8 cellular contexts compared by ENCODE assay signal in the genomic region with DNA sequence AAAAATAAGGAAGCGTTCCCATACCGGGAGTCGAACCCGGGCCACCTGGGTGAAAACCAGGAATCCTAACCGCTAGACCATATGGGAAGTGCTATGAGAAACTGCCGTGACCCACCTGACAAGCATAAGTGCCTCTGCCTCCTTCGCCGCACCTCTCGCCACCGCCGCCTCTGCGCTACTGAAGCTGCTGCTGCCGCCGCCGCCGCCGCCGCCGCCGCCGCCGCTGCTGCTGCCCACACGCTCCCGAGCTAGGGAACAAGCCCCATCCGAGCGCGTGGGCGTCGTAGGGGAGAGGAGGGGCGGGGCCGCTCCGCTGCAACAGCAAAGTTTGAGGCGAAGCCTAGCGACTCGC. TPM values are rescaled to one million over a fixed set of nuclear protein-coding genes. Genes with fewer than 3 reads are reported as not detected.
DNase-seq lines count a peak whose midpoint lies in the region; ATAC-seq and TF ChIP-seq lines count a peak whose summit lies in the region.

No MANE protein-coding gene starts in this region.

- peaks cover 59% of the 10 kb centered on the region for H3K4me1 ChIP-seq in DND-41 (ENCODE audit: insufficient read depth, low read length)
- peaks cover 50% of the 10 kb centered on the region for H3K4me1 ChIP-seq in GM23248 (ENCODE audit: insufficient read depth)
- H3K4me1 ChIP-seq in Loucy (ENCODE audit: insufficient read depth, low read length, poor library complexity, severe bottlenecking), result peaks cover 70% of the 10 kb centered on the region
- peaks cover 7% of the 10 kb centered on the region for H3K4me1 ChIP-seq in ovary (ENCODE audit: insufficient read depth)
- H3K4me1 ChIP-seq in tibial artery, result peaks cover 0 to 65% (median 41%) of the 10 kb centered on the region in 4 donors

- TF ChIP-seq CTCF in DND-41 (IDR thresholded peaks at IDR 0.05; ENCODE audit: borderline replicate concordance, extremely low read depth, low read length, poor library complexity, severe bottlenecking) (no peak), Loucy (conservative IDR thresholded peaks at IDR 0.05; ENCODE audit: low read length) (no peak), ovary (IDR thresholded peaks at IDR 0.05) (no peak), tibial artery (IDR thresholded peaks at IDR 0.05) (no peak)

- H3K27me3 ChIP-seq in DND-41 (ENCODE audit: insufficient read depth, low read length, poor library complexity) (no peaks in the 10 kb centered on the region), GM23248 (replicated peaks; ENCODE audit: insufficient read depth) (no peaks in the 10 kb centered on the region), Loucy (ENCODE audit: insufficient read depth, low read length, poor library complexity, severe bottlenecking) (no peaks in the 10 kb centered on the region), ovary (no peaks in the 10 kb centered on the region), tibial artery (no peaks in the 10 kb centered on the region)

- no peak for TF ChIP-seq EP300 in ovary (IDR thresholded peaks at IDR 0.05)

- no peaks in the 10 kb centered on the region for H3K9me2 ChIP-seq in GM23248 (ENCODE audit: insufficient read depth)
- H3K9me2 ChIP-seq in Loucy (replicated peaks; ENCODE audit: low read depth, low read length), result no peaks in the 10 kb centered on the region

- no peaks in the 10 kb centered on the region for H3K27me3 Mint-ChIP-seq in activated naive CD4-positive, alpha-beta T cell treated with anti-CD3 and anti-CD28 coated beads, Interleukin-2, amount 50 U/mL, for 24 hours

- peaks cover 69% of the 10 kb centered on the region for H3K4me1 Mint-ChIP-seq in activated naive CD4-positive, alpha-beta T cell treated with anti-CD3 and anti-CD28 coated beads, Interleukin-2, amount 50 U/mL, for 24 hours

- peak overlapping the region; percentile 99 for H3K4me3 Mint-ChIP-seq in activated naive CD4-positive, alpha-beta T cell treated with anti-CD3 and anti-CD28 coated beads, Interleukin-2, amount 50 U/mL, for 24 hours

- H3F3A ChIP-seq in GM23248 (ENCODE audit: insufficient read depth) (peaks cover 52% of the 10 kb centered on the region), Loucy (ENCODE audit: low read depth) (peaks cover 3% of the 10 kb centered on the region; the same call in 1 of the 2 replicates)

- H3K9ac ChIP-seq in DND-41 (ENCODE audit: low read depth, low read length) (peak overlapping the region; percentile 95), GM23248 (peak overlapping the region; percentile 100), Loucy (ENCODE audit: low read depth, low read length, poor library complexity, severe bottlenecking) (peak overlapping the region; percentile 95), SK-N-MC (ENCODE audit: insufficient read length) (peak overlapping the region; percentile 85)

- H3K27ac ChIP-seq in DND-41 (ENCODE audit: low read length) (peak overlapping the region; percentile 98), GM23248 (peak overlapping the region; percentile 100), SK-N-MC (peak overlapping the region; percentile 99), ovary (peak overlapping the region; percentile 97 to 98), tibial artery (peak overlapping the region; percentile 95 to 97)

- H4K20me1 ChIP-seq in DND-41 (ENCODE audit: insufficient read depth, low read length) (peaks cover 5% of the 10 kb centered on the region; the same call in 1 of the 2 replicates), GM23248 (ENCODE audit: insufficient read depth) (peaks cover 14% of the 10 kb centered on the region; the same call in 1 of the 2 replicates), Loucy (ENCODE audit: insufficient read depth, low read length, poor library complexity, severe bottlenecking) (peaks cover 32% of the 10 kb centered on the region)

- peaks cover 5% of the 10 kb centered on the region for H3K36me3 Mint-ChIP-seq in activated naive CD4-positive, alpha-beta T cell treated with anti-CD3 and anti-CD28 coated beads, Interleukin-2, amount 50 U/mL, for 24 hours

- H3K4me3 ChIP-seq in DND-41 (ENCODE audit: low read depth in 1 of 2, low read length in 2 of 2) (peak overlapping the region; percentile 87 to 92), GM23248 (peak overlapping the region; percentile 98), Loucy (ENCODE audit: low read length, poor library complexity, severe bottlenecking) (peak overlapping the region; percentile 90), SK-N-MC (peak overlapping the region; percentile 87), ovary (peak overlapping the region; percentile 60), tibial artery (peak overlapping the region; percentile 76 to 79)

- H3K9me3 ChIP-seq in DND-41 (ENCODE audit: insufficient read depth, low read length, severe bottlenecking) (no peaks in the 10 kb centered on the region), GM23248 (ENCODE audit: low read depth) (no peaks in the 10 kb centered on the region), Loucy (ENCODE audit: insufficient read depth, low read depth, low read length) (no peaks in the 10 kb centered on the region), SK-N-MC (ENCODE audit: low read depth, low read length) (no peaks in the 10 kb centered on the region), ovary (no peaks in the 10 kb centered on the region), tibial artery (no peaks in the 10 kb centered on the region)

- WGBS in GM23248 (ENCODE audit: low coverage in 1 of 2, low lambda C conversion rate in 2 of 2, missing lambda C conversion rate in 2 of 2), 2 experiments, result 0 to 1% methylated on average over 32 to 35 of the region's 35 CpGs
- WGBS in ovary, 3 donors, result 0 to 1% (median 0%) methylated on average over 10 to 35 of the region's 35 CpGs

- H3K4me2 ChIP-seq in DND-41 (ENCODE audit: insufficient read depth, low read length) (peak overlapping the region; percentile 64), GM23248 (ENCODE audit: unreplicated experiment) (peak overlapping the region; percentile 91), Loucy (ENCODE audit: low read depth, low read length, poor library complexity, severe bottlenecking) (peak overlapping the region; percentile 96)

- in situ Hi-C loops in GM23248 (cut with MboI), result no loop called here

- intact Hi-C loops in head of caudate nucleus (cut with DNase I), result loop anchor here (5.0 to 10.0 kb wide), 4 partner anchors 74 to 252 kb away; partner anchors contain the start of genes KBTBD6, KBTBD7 and NAA16
- intact Hi-C loops in ovary (cut with DNase I), result loop anchor here in 1 of 4 donors (5.0 kb wide), 1 partner anchor 138 kb away; no protein-coding TSS in a partner anchor
- intact Hi-C loops in tibial artery (cut with DNase I; ENCODE audit: low total_unique reads), result no loop called here

- peak; percentile 88 for DNase-seq in DND-41
- peak; percentile 95 for DNase-seq in GM23248
- DNase-seq in SK-N-MC (ENCODE audit: low read depth, low spot score), result no peak
- DNase-seq in head of caudate nucleus, result peak; percentile 78 to 95 (median 90)
- peak; percentile 81 to 88 (median 86) for DNase-seq in ovary
- DNase-seq in tibial artery, result peak; percentile 79 to 90

- H3K36me3 ChIP-seq in DND-41 (ENCODE audit: insufficient read depth, low read length) (peaks cover 20% of the 10 kb centered on the region), GM23248 (ENCODE audit: low read depth) (peaks cover 7% of the 10 kb centered on the region; the same call in 1 of the 2 replicates), Loucy (ENCODE audit: insufficient read depth, low read length) (no peaks in the 10 kb centered on the region; the same call in 1 of the 2 replicates), SK-N-MC (ENCODE audit: insufficient read depth, low read length) (peaks cover 18% of the 10 kb centered on the region), ovary (no peaks in the 10 kb centered on the region), tibial artery (peaks cover 0 to 1% (median under 1%) of the 10 kb centered on the region in 3 donors)

- peak; percentile 64 for ATAC-seq in DND-41 (ENCODE audit: insufficient read depth, low read depth)

- no peak for TF ChIP-seq POLR2A in ovary (IDR thresholded peaks at IDR 0.05)

- H3K9me3 Mint-ChIP-seq in activated naive CD4-positive, alpha-beta T cell treated with anti-CD3 and anti-CD28 coated beads, Interleukin-2, amount 50 U/mL, for 24 hours, result no peaks in the 10 kb centered on the region

- H3K27ac Mint-ChIP-seq in activated naive CD4-positive, alpha-beta T cell treated with anti-CD3 and anti-CD28 coated beads, Interleukin-2, amount 50 U/mL, for 24 hours, result peak overlapping the region; percentile 99

- H2AFZ ChIP-seq in DND-41 (ENCODE audit: low read depth, low read length) (peak overlapping the region; percentile 95), GM23248 (peak overlapping the region; percentile 79), Loucy (ENCODE audit: low read length) (peak overlapping the region; percentile 91)

- peaks cover 99% of the 10 kb centered on the region for H3K79me2 ChIP-seq in DND-41 (ENCODE audit: insufficient read depth, low read length)
- H3K79me2 ChIP-seq in GM23248 (ENCODE audit: insufficient read depth), result peaks cover 67% of the 10 kb centered on the region
- peaks cover 94% of the 10 kb centered on the region for H3K79me2 ChIP-seq in Loucy (ENCODE audit: insufficient read depth, low read length)

RNA-seq across cellular contexts. Expression of gene WBP4, which starts 0.6 kb away (rescaled TPM):
- total RNA-seq in GM23248 (2014; rRNA removed; shearing (Covaris generic)), result 7.5 and 11.8 TPM in 2 replicates
- polyA plus RNA-seq in GM23248 (2016; fragmentation: Nextera tagmentation; extraction: Ambion mirVana), result 13.4 and 14.0 TPM in 2 replicates
- 10 to 100 TPM in 3 of 7 donors, 1 to 10 TPM in 4; 7.5 to 10.8 (median 9.8) TPM for total RNA-seq in ovary
- 10 to 100 TPM; 11.4 to 13.2 TPM for polyA plus RNA-seq in ovary

RNA-seq across cellular contexts. Expression of gene ELF1, which starts 41.6 kb away (rescaled TPM):
- 36.1 and 43.8 TPM in 2 replicates for total RNA-seq in GM23248 (2014; rRNA removed; shearing (Covaris generic))
- polyA plus RNA-seq in GM23248 (2016; fragmentation: Nextera tagmentation; extraction: Ambion mirVana) (39.9 and 42.7 TPM in 2 replicates), ovary (10 to 100 TPM; 28.5 to 49.3 TPM)
- 10 to 100 TPM; 41.0 to 53.2 (median 47.7) TPM for total RNA-seq in ovary
